1 cellular context compared by ENCODE assay signal in genomic region chr6:136103101-136103688, GRCh38.
TF ChIP-seq lines count a peak whose summit lies in the region.

No MANE protein-coding gene starts in this region.

TF ChIP-seq in GM23338, 12 proteins besides CTCF, POLR2A, EP300 and RAD21 (continued from another document):
- TF ChIP-seq REST (IDR thresholded peaks at IDR 0.05; ENCODE audit: unreplicated experiment) (no peak), ETS1 (IDR thresholded peaks at IDR 0.05) (no peak), POLR2AphosphoS5 (IDR thresholded peaks at IDR 0.05; ENCODE audit: low read depth) (no peak), EZH2 (IDR thresholded peaks at IDR 0.05; ENCODE audit: low read depth, unreplicated experiment) (no peak), JUNB (IDR thresholded peaks at IDR 0.05; ENCODE audit: unreplicated experiment) (no peak), EZH2phosphoT487 (IDR thresholded peaks at IDR 0.05; ENCODE audit: unreplicated experiment) (no peak), NANOG (IDR thresholded peaks at IDR 0.05; ENCODE audit: borderline replicate concordance) (no peak)
